15 cellular contexts compared by ENCODE assay signal in genomic region chr9:35717132-35717870, GRCh38.
"Had no signal": no experiment of that assay in that cellular context is flagged by ENCODE, and none has a peak within 500 bp of the region (broad histone marks: within the 10 kb centered on the region; RNA-seq: fewer than 3 reads in every experiment).

No MANE protein-coding gene starts in this region.

- H3K4me1 Mint-ChIP-seq: activated naive CD8-positive, alpha-beta T cell treated with anti-CD3 and anti-CD28 coated beads, Interleukin-2, amount 10 ng/mL, durations not matched to agents 7 days and 5 days; nephron progenitor cell had no signal

- H3K4me3 Mint-ChIP-seq: activated CD4-positive, alpha-beta memory T cell treated with anti-CD3 and anti-CD28 coated beads for 36 hours; activated naive CD8-positive, alpha-beta T cell treated with anti-CD3 and anti-CD28 coated beads, Interleukin-2, amount 10 ng/mL, durations not matched to agents 7 days and 5 days; immature natural killer cell; nephron progenitor cell; T-helper 2 cell treated with Interferon-gamma antibody and Interleukin-4, amounts not matched to agents 5 μg/mL and 100 μg/mL, for 36 hours had no signal

- H3K4me1 ChIP-seq: tibial nerve had no signal

- H3K27ac ChIP-seq: cardiac muscle cell, tibial nerve had no signal

- H3K9me3 Mint-ChIP-seq: activated CD4-positive, alpha-beta memory T cell treated with anti-CD3 and anti-CD28 coated beads for 36 hours; activated naive CD8-positive, alpha-beta T cell treated with anti-CD3 and anti-CD28 coated beads, Interleukin-2, amount 10 ng/mL, durations not matched to agents 7 days and 5 days; immature natural killer cell; nephron progenitor cell; T-helper 2 cell treated with Interferon-gamma antibody and Interleukin-4, amounts not matched to agents 5 μg/mL and 100 μg/mL, for 36 hours had no signal

- ATAC-seq: left cardiac atrium had no signal

- DNase-seq: activated CD4-positive, alpha-beta memory T cell treated with anti-CD3 and anti-CD28 coated beads for 36 hours; activated CD4-positive, alpha-beta T cell treated with anti-CD3 and anti-CD28 coated beads for 1 hour; activated naive CD8-positive, alpha-beta T cell treated with anti-CD3 and anti-CD28 coated beads, Interleukin-2, amount 10 ng/mL, durations not matched to agents 7 days and 5 days; cortex of kidney; effector CD8-positive, alpha-beta T cell; glutamatergic neuron; immature natural killer cell; left cardiac atrium; nephron progenitor cell; SIG-M5; stimulated activated CD4-positive, alpha-beta T cell treated with anti-CD3 and anti-CD28 coated beads, Interleukin-2, amount 100 ng/mL, for 48 hours had no signal

- H3K9me3 ChIP-seq: tibial nerve had no signal

- H3K27me3 Mint-ChIP-seq: activated CD4-positive, alpha-beta memory T cell treated with anti-CD3 and anti-CD28 coated beads for 36 hours; activated naive CD8-positive, alpha-beta T cell treated with anti-CD3 and anti-CD28 coated beads, Interleukin-2, amount 10 ng/mL, durations not matched to agents 7 days and 5 days had no signal

- H3K27ac Mint-ChIP-seq: activated CD4-positive, alpha-beta memory T cell treated with anti-CD3 and anti-CD28 coated beads for 36 hours; activated naive CD8-positive, alpha-beta T cell treated with anti-CD3 and anti-CD28 coated beads, Interleukin-2, amount 10 ng/mL, durations not matched to agents 7 days and 5 days; nephron progenitor cell; T-helper 2 cell treated with Interferon-gamma antibody and Interleukin-4, amounts not matched to agents 5 μg/mL and 100 μg/mL, for 36 hours had no signal

- H3K4me3 ChIP-seq: cardiac muscle cell, lung, tibial nerve had no signal
